Comparison of ENCODE assay signal across 9 cellular contexts in genomic region chr4:82984459-82984858, GRCh38. TPM values are rescaled to one million over a fixed set of nuclear protein-coding genes. Genes with fewer than 3 reads are reported as not detected.
DNase-seq lines count a peak whose midpoint lies in the region; TF ChIP-seq lines count a peak whose summit lies in the region.
"Had no signal": no experiment of that assay in that cellular context is flagged by ENCODE, and none has a peak within 500 bp of the region (broad histone marks: within the 10 kb centered on the region; RNA-seq: fewer than 3 reads in every experiment).

No MANE protein-coding gene starts in this region.

- no peak overlapping the region for H3K27ac Mint-ChIP-seq in chondrocyte (ENCODE audit: unreplicated experiment)

- no peak overlapping the region for H3K27ac ChIP-seq in epithelial cell of prostate

- H3K36me3 Mint-ChIP-seq in chondrocyte (ENCODE audit: low read depth) = no peaks in the 10 kb centered on the region

- DNase-seq in stimulated activated CD4-positive, alpha-beta T cell treated with anti-CD3 and anti-CD28 coated beads, Interleukin-1b, Interleukin-23, amount 100 ng/mL, for 48 hours = peak; percentile 3
- DNase-seq in stimulated activated CD4-positive, alpha-beta T cell treated with anti-CD3 and anti-CD28 coated beads, Interleukin-4, amount 100 ng/mL, for 4 hours = no peak
- DNase-seq in RKO (ENCODE audit: low spot score) = peak; percentile 49
- DNase-seq in epithelial cell of prostate (ENCODE audit: low read depth, low spot score) = peak; percentile 18
- no peak for DNase-seq in DMS79 (lab: John Stamatoyannopoulos, UW)
- no peak for DNase-seq in DMS79 treated with DMSO at 0.1 percent for 48 hours (lab: John Stamatoyannopoulos, UW)
- DNase-seq in chondrocyte (ENCODE audit: low spot score) = no peak
- no peak for DNase-seq in activated T-cell treated with anti-CD3 and anti-CD28 coated beads, Interleukin-2, amount 50 U/mL, for 48 hours
- DNase-seq: left ventricle myocardium superior had no signal

- H3K4me1 Mint-ChIP-seq in chondrocyte (ENCODE audit: low read depth) = peaks cover 10% of the 10 kb centered on the region

- no peak for TF ChIP-seq CTCF in chondrocyte (IDR thresholded peaks at IDR 0.05)

- no peaks in the 10 kb centered on the region for H3K27me3 Mint-ChIP-seq in chondrocyte (ENCODE audit: low read depth)

- H3K4me3 Mint-ChIP-seq in chondrocyte (ENCODE audit: unreplicated experiment) = no peak overlapping the region

- no peaks in the 10 kb centered on the region for H3K9me3 Mint-ChIP-seq in chondrocyte (ENCODE audit: low read depth)

RNA-seq across cellular contexts. Expression of gene LIN54, which starts 26.2 kb away (rescaled TPM):
- 12.2 to 13.3 TPM (median 12.3 TPM) in 3 replicates for total RNA-seq in chondrocyte

RNA-seq across cellular contexts. Expression of gene COPS4, which starts 50.5 kb away (rescaled TPM):
- total RNA-seq in chondrocyte = 30.6 to 37.5 TPM (median 31.8 TPM) in 3 replicates

Comparison
In these comparisons a context has a peak if more than half of its experiments do, and no peak if none do; other contexts are left out.
1. DNase-seq: peak in stimulated activated CD4-positive, alpha-beta T cell treated with anti-CD3 and anti-CD28 coated beads, Interleukin-1b, Interleukin-23, amount 100 ng/mL, for 48 hours (single experiment), RKO (single experiment) and epithelial cell of prostate (single experiment); none in stimulated activated CD4-positive, alpha-beta T cell treated with anti-CD3 and anti-CD28 coated beads, Interleukin-4, amount 100 ng/mL, for 4 hours (0 of 2), DMS79 (single experiment), DMS79 treated with DMSO at 0.1 percent for 48 hours (single experiment), chondrocyte (single experiment) and activated T-cell treated with anti-CD3 and anti-CD28 coated beads, Interleukin-2, amount 50 U/mL, for 48 hours (0 of 2).